In the genomic region with DNA sequence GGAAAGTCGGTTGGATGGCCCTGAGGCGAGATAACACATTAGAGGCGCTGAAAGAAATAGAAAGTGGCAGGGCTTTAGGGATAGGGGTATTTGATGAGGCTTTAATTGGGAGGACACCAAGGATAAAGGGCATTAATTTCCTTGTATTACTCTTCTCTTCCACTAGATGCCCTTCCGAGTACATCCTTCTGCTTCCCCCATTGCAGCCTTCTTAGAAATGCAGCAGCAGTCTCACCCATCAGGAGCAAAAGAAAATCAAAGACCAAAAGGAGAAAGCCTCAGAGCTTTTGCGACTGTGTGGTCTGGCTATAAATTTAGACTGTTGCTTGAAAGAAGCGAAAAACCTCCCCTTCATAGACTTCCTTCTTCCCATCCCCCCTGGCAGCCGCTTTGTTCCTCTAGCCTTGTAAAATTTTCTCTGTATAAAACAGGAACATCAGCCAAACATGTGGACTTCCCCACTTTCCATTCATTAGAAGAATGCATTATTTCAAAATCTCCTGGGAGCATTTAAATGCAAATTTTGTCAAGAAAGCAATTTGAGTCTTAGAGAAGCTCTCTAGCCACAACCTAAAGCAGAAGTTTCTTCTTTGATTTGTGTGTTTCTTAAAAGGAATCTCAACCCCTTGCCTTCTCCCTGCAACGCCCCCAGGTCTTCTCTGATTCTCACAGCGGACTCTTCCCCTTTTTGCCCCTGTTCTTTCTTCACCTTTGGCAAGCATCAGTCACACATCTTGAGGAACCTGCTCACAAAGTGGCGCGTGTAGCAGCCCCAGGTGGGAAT, we compare ENCODE assay signal across 8 cellular contexts.
DNase-seq lines count a peak whose midpoint lies in the region; ATAC-seq and TF ChIP-seq lines count a peak whose summit lies in the region.

No MANE protein-coding gene starts in this region.

- DNase-seq in DMS153 treated with DMSO at 0.1 percent for 48 hours (lab: John Stamatoyannopoulos, UW; ENCODE audit: unreplicated experiment), result peak; percentile 98
- DNase-seq in HCT116 (ENCODE audit: low read depth, low spot score), result peak; percentile 50
- DNase-seq in NCI-H2227 treated with DMSO at 0.1 percent for 48 hours (lab: John Stamatoyannopoulos, UW), result peak; percentile 63
- no peak for DNase-seq in esophagus squamous epithelium (lab: John Stamatoyannopoulos, UW)
- DNase-seq in OCI-M2 (lab: John Stamatoyannopoulos, UW; ENCODE audit: unreplicated experiment), result no peak

- H3K9me2 ChIP-seq in HCT116 (ENCODE audit: insufficient read depth), result no peaks in the 10 kb centered on the region

- POLR2A ChIA-PET in HCT116 (lab: Charles Lee), result no interaction called here

- CTCF ChIA-PET in HCT116 (lab: Charles Lee), result interaction anchor here (0.8 to 1.0 kb wide), 2 partner anchors 156 to 436 kb away, joined by 3 to 5 read pairs; no protein-coding TSS in a partner anchor

- H3K9ac ChIP-seq in HCT116 (ENCODE audit: low read length) (peak overlapping the region; percentile 5; the same call in 1 of the 2 replicates), muscle layer of colon (ENCODE audit: low read length) (no peak overlapping the region)

- H3K4me2 ChIP-seq in HCT116 (ENCODE audit: low read length), result peak overlapping the region; percentile 87

- H3K4me1 ChIP-seq in HCT116 (ENCODE audit: control insufficient read depth in 1 of 2, insufficient read depth in 2 of 2, low read length in 2 of 2) (peaks cover 30 to 52% of the 10 kb centered on the region in 2 experiments; a peak in 3 of 4 replicates), esophagus squamous epithelium (peaks cover 31 to 58% (median 34%) of the 10 kb centered on the region in 3 donors), muscle layer of colon (ENCODE audit: insufficient read depth, low read length) (peaks cover 31% of the 10 kb centered on the region)

- RAD21 ChIA-PET in HCT116 (lab: Charles Lee; ENCODE audit: low non-redundant PET in 1 of 2, low total read pairs in 2 of 2, uncharacterized antibody in 2 of 2, unreplicated experiment in 2 of 2), result interaction anchor here in 1 of 2 experiments (1.3 kb wide), 1 partner anchor 89 kb away, joined by 3 read pairs; no protein-coding TSS in a partner anchor

- peak; percentile 56 to 94 (median 71) for TF ChIP-seq CTCF in HCT116 (IDR thresholded peaks at IDR 0.05 in 2 of 3, conservative IDR thresholded peaks at IDR 0.05 in 1 of 3; ENCODE audit: borderline replicate concordance in 1 of 3, insufficient read depth in 1 of 3, low read depth in 2 of 3, low read length in 2 of 3)
- peak; percentile 53 for TF ChIP-seq CTCF in WI38 (IDR thresholded peaks at IDR 0.05; ENCODE audit: low read depth, low read length)
- TF ChIP-seq CTCF in esophagus squamous epithelium (IDR thresholded peaks at IDR 0.05), result peak; percentile 59 to 90 (median 86)

- H3K27me3 ChIP-seq in HCT116 (ENCODE audit: insufficient read depth, low read length) (no peaks in the 10 kb centered on the region), esophagus squamous epithelium (no peaks in the 10 kb centered on the region), muscle layer of colon (ENCODE audit: control insufficient read depth in 1 of 2, insufficient read depth in 2 of 2, low read length in 2 of 2) (no peaks in the 10 kb centered on the region)

- H3K36me3 ChIP-seq in HCT116 (ENCODE audit: control insufficient read depth in 1 of 2, insufficient read depth in 2 of 2, low read length in 2 of 2), result no peaks in the 10 kb centered on the region
- no peaks in the 10 kb centered on the region for H3K36me3 ChIP-seq in esophagus squamous epithelium
- H3K36me3 ChIP-seq in muscle layer of colon (ENCODE audit: insufficient read depth, low read length), result no peaks in the 10 kb centered on the region

- no peak overlapping the region for H2AFZ ChIP-seq in HCT116 (ENCODE audit: low read depth, low read length, poor library complexity, severe bottlenecking)

- no peak overlapping the region for H3K4me3 ChIP-seq in HCT116 (replicated peaks in 1 of 2; ENCODE audit: low read depth in 1 of 2, low read length in 2 of 2)
- H3K4me3 ChIP-seq in WI38 (ENCODE audit: low read depth, low read length), result peak overlapping the region; percentile 2; the same call in 1 of the 2 replicates
- no peak overlapping the region for H3K4me3 ChIP-seq in esophagus squamous epithelium
- H3K4me3 ChIP-seq in muscle layer of colon (ENCODE audit: low read depth in 1 of 2, low read length in 2 of 2), result no peak overlapping the region

- H4K20me1 ChIP-seq in HCT116 (ENCODE audit: insufficient read depth), result 0 out of 2 replicates have a peak, but pooled peaks cover 2% of the 10 kb centered on the region

- intact Hi-C loops in HCT116 (cut with micrococcal nuclease) (loop anchor here (1.0 to 5.0 kb wide), 7 partner anchors 80 to 620 kb away; no protein-coding TSS in a partner anchor), esophagus squamous epithelium (cut with DNase I) (loop anchor here (5.0 kb wide), 1 partner anchor 155 kb away; no protein-coding TSS in a partner anchor)

- H3K27ac ChIP-seq in HCT116 (ENCODE audit: low read depth, low read length), result no peak overlapping the region
- peak overlapping the region; percentile 94 to 97 (median 96) for H3K27ac ChIP-seq in esophagus squamous epithelium
- H3K27ac ChIP-seq in muscle layer of colon (ENCODE audit: low read depth, low read length), result peak overlapping the region; percentile 27

- TF ChIP-seq POLR2A in HCT116 (IDR thresholded peaks at IDR 0.05; ENCODE audit: borderline replicate concordance, extremely low read depth, insufficient read depth, insufficient read length), result no peak
- no peak for TF ChIP-seq POLR2A in esophagus squamous epithelium (IDR thresholded peaks at IDR 0.05)

- no TSS peak for BruUV-seq in HCT116 (replicated peaks; lab: Mats Ljungman, UMichigan)

- peak; percentile 99 for TF ChIP-seq RAD21 in HCT116 (IDR thresholded peaks at IDR 0.05; ENCODE audit: low read depth)

- WGBS in esophagus squamous epithelium, 2 donors, result 5 to 14% methylated on average over 11 of the region's 11 CpGs

- ATAC-seq in HCT116, result peak; percentile 52
- ATAC-seq in GM19035 (IDR thresholded peaks at IDR 0.05; ENCODE audit: unreplicated experiment), result no peak

- H3K79me2 ChIP-seq in HCT116 (ENCODE audit: insufficient read depth, low read length), result peaks cover 18% of the 10 kb centered on the region

- H3K9me3 ChIP-seq in HCT116 (ENCODE audit: control insufficient read depth in 1 of 2, insufficient read depth in 1 of 2, low read depth in 1 of 2, low read length in 2 of 2), result no peaks in the 10 kb centered on the region
- no peaks in the 10 kb centered on the region for H3K9me3 ChIP-seq in esophagus squamous epithelium
- H3K9me3 ChIP-seq in muscle layer of colon (ENCODE audit: low read length), result no peaks in the 10 kb centered on the region

TF ChIP-seq in HCT116, 20 proteins besides CTCF, POLR2A, EP300 and RAD21:
- TF ChIP-seq, protein P1, sequence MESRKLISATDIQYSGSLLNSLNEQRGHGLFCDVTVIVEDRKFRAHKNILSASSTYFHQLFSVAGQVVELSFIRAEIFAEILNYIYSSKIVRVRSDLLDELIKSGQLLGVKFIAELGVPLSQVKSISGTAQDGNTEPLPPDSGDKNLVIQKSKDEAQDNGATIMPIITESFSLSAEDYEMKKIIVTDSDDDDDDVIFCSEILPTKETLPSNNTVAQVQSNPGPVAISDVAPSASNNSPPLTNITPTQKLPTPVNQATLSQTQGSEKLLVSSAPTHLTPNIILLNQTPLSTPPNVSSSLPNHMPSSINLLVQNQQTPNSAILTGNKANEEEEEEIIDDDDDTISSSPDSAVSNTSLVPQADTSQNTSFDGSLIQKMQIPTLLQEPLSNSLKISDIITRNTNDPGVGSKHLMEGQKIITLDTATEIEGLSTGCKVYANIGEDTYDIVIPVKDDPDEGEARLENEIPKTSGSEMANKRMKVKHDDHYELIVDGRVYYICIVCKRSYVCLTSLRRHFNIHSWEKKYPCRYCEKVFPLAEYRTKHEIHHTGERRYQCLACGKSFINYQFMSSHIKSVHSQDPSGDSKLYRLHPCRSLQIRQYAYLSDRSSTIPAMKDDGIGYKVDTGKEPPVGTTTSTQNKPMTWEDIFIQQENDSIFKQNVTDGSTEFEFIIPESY (IDR thresholded peaks at IDR 0.05; ENCODE audit: extremely low read depth, insufficient replicate concordance, low read length), result no peak
- no peak for TF ChIP-seq SRF (IDR thresholded peaks at IDR 0.05; ENCODE audit: low read depth)
- TF ChIP-seq EZH2 (IDR thresholded peaks at IDR 0.05), result no peak
- TF ChIP-seq YY1 (IDR thresholded peaks at IDR 0.05; ENCODE audit: extremely low read depth, insufficient replicate concordance, low read depth, low read length), result peak; percentile 15
- TF ChIP-seq ZNF274 (IDR thresholded peaks at IDR 0.05; ENCODE audit: low read depth, low read length), result no peak
- no peak for TF ChIP-seq POLR2AphosphoS5 (IDR thresholded peaks at IDR 0.05; ENCODE audit: low read depth, low read length)
- TF ChIP-seq ZFX (IDR thresholded peaks at IDR 0.05), result no peak
- TF ChIP-seq FOSL1 (IDR thresholded peaks at IDR 0.05; ENCODE audit: low read depth), result no peak
TF ChIP-seq in HCT116: peak in this region for 1.

Comparison
In these comparisons a context has a peak if more than half of its experiments do, and no peak if none do; other contexts are left out.
1. DNase-seq: peak in DMS153 treated with DMSO at 0.1 percent for 48 hours (single experiment), HCT116 (single experiment) and NCI-H2227 treated with DMSO at 0.1 percent for 48 hours (single experiment); none in esophagus squamous epithelium (single experiment) and OCI-M2 (single experiment).
2. Peak in every context shown above with its lines, with median percentiles within 50 percentile points of each other: CTCF ChIP-seq.